7 cellular contexts compared by ENCODE assay signal in the genomic region with DNA sequence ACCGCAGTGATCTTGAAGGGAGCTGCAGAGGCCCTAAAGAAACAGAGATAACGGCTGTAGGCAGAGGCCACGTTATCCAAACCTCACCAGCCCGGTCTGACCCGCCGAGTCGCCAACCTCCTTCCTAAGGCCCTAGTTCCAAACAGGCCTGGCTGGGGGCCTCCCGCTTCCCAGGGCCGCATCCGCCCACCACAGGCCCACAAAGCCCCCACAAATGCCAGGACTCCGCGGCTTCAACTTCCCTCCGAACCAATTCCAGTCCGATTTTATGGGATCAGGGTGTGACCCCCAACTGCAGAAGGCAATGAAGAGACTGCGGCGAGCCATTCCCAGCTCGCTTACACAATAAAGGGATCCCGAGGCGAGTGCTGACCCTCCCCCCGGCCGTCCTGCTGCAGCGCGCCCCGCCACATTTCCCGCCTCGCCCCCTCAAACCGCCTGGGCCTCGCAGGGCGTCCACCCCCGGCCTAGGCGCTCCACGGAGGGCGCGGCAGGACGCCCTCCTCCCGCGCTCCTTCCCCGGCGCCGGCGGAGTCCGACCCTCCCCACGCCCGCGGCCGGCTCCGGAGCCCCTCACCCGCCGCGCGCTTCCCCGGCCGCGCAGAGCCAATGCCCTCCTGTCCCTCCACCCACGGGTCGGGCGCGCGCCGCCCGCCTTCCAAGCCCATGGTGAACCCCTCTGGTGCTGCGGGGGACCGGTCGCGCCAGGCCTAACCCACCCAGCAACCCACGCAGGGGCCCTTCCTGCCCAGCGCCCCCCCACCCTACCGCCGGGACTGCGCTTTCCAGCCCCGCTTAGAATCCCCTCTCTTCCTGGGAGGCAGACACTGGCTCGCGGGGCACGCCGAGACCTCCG.
A peak's percentile ranks its signal among the peaks of the same experiment; 100 is the strongest.
DNase-seq lines count a peak whose midpoint lies in the region; ATAC-seq and TF ChIP-seq lines count a peak whose summit lies in the region.

No MANE protein-coding gene starts in this region.

- ATAC-seq in GM18498 (IDR thresholded peaks at IDR 0.05; ENCODE audit: unreplicated experiment) (no peak), HG02970 (IDR thresholded peaks at IDR 0.05; ENCODE audit: low FRiP score, unreplicated experiment) (no peak)

- WGBS in iPS DF 6.9 (ENCODE audit: insufficient coverage, insufficient read length), result no CpG with 5 or more reads among the region's 76 CpGs

- no peaks in the 10 kb centered on the region for H3K27me3 ChIP-seq in iPS DF 6.9 (ENCODE audit: control insufficient read depth, insufficient read depth, low read length)

- peaks cover 3% of the 10 kb centered on the region; the same call in 1 of the 2 replicates for H3K4me1 ChIP-seq in iPS DF 6.9 (ENCODE audit: control insufficient read depth, insufficient read depth, low read length)

- in situ Hi-C loops in GM13976 (cut with MboI; ENCODE audit: low sequenced_read_pairs, unreplicated experiment) (no loop called here), astrocyte of the cerebellum (cut with HindIII; ENCODE audit: low sequenced_read_pairs) (no loop called here)

- TF ChIP-seq CTCF in GM13976 (IDR thresholded peaks at IDR 0.05; ENCODE audit: borderline replicate concordance, control extremely low read depth, extremely low read depth, insufficient read depth, missing control alignments), result no peak
- TF ChIP-seq CTCF in astrocyte of the cerebellum (IDR thresholded peaks at IDR 0.05; ENCODE audit: low read depth, low read length, missing control alignments), result no peak
- TF ChIP-seq CTCF in retinal pigment epithelial cell (conservative IDR thresholded peaks at IDR 0.05; ENCODE audit: low read depth, low read length), result no peak

- no peak overlapping the region for H3K27ac ChIP-seq in iPS DF 6.9 (ENCODE audit: low read length)

- H3K36me3 ChIP-seq in iPS DF 6.9 (ENCODE audit: control insufficient read depth, insufficient read depth, low read length), result no peaks in the 10 kb centered on the region

- no peaks in the 10 kb centered on the region for H3K9me3 ChIP-seq in iPS DF 6.9 (ENCODE audit: control insufficient read depth, insufficient read depth, low read length)

- H3K4me3 ChIP-seq in astrocyte of the cerebellum (ENCODE audit: low read depth, low read length) (peak overlapping the region; percentile 94), iPS DF 6.9 (ENCODE audit: low read length) (peak overlapping the region; percentile 94), retinal pigment epithelial cell (ENCODE audit: low read length) (peak overlapping the region; percentile 97)

- DNase-seq in GM13976 (ENCODE audit: low spot score) (peak; percentile 47), OCI-M1 (lab: John Stamatoyannopoulos, UW) (peak; percentile 86), astrocyte of the cerebellum (ENCODE audit: low read depth) (no peak), iPS DF 6.9 (ENCODE audit: low read depth, low spot score) (no peak), retinal pigment epithelial cell (ENCODE audit: low read depth) (no peak)

Comparison
In these comparisons a context has a peak if more than half of its experiments do, and no peak if none do; other contexts are left out.
1. DNase-seq: peak in GM13976 (single experiment) and OCI-M1 (single experiment); none in astrocyte of the cerebellum (single experiment), iPS DF 6.9 (single experiment) and retinal pigment epithelial cell (single experiment).
2. Peak in every context shown above with its lines, with median percentiles within 50 percentile points of each other: H3K4me3 ChIP-seq.